11 cellular contexts compared by ENCODE assay signal in genomic region chr17:64343071-64343774, GRCh38. TPM values are rescaled to one million over a fixed set of nuclear protein-coding genes. Genes with fewer than 3 reads are reported as not detected.
A peak's percentile ranks its signal among the peaks of the same experiment; 100 is the strongest.
DNase-seq lines count a peak whose midpoint lies in the region; ATAC-seq and TF ChIP-seq lines count a peak whose summit lies in the region.
"Had no signal": no experiment of that assay in that cellular context is flagged by ENCODE, and none has a peak within 500 bp of the region (broad histone marks: within the 10 kb centered on the region; RNA-seq: fewer than 3 reads in every experiment).

No MANE protein-coding gene starts in this region.

- TF ChIP-seq EP300 in suprapubic skin (IDR thresholded peaks at IDR 0.05): no peak

- TF ChIP-seq POLR2A in breast epithelium (IDR thresholded peaks at IDR 0.05) (no peak), suprapubic skin (IDR thresholded peaks at IDR 0.05) (no peak)

- H3K9me3 Mint-ChIP-seq in activated CD4-positive, alpha-beta T cell treated with anti-CD3 and anti-CD28 coated beads, Interleukin-2, amount 10 ng/mL, durations not matched to agents 24 days and 14 days: no peaks in the 10 kb centered on the region
- H3K9me3 Mint-ChIP-seq: activated T-helper 1 cell treated with anti-CD3 and anti-CD28 coated beads, Interleukin-12 subunit alpha, Interleukin-12 subunit beta, Interleukin-2, Interleukin-4 antibody, amounts not matched to agents 30 ng/mL and 10 ng/mL and 1 ng/mL, durations not matched to agents 14 hours and 24 hours and 36 hours; nephron progenitor cell had no signal

- no peak for TF ChIP-seq CTCF in breast epithelium (IDR thresholded peaks at IDR 0.05)
- no peak for TF ChIP-seq CTCF in lower lobe of right lung (IDR thresholded peaks at IDR 0.05)
- no peak for TF ChIP-seq CTCF in suprapubic skin (IDR thresholded peaks at IDR 0.05)

- H3K4me1 ChIP-seq in breast epithelium (peaks cover 14 to 20% of the 10 kb centered on the region in 2 donors), lower lobe of right lung (peaks cover 88% of the 10 kb centered on the region), suprapubic skin (peaks cover 26% of the 10 kb centered on the region)

- H3K4me3 ChIP-seq in breast epithelium: no peak overlapping the region
- H3K4me3 ChIP-seq in lower lobe of right lung: no peak overlapping the region
- H3K4me3 ChIP-seq in suprapubic skin: no peak overlapping the region

- H3K27me3 Mint-ChIP-seq in activated CD4-positive, alpha-beta T cell treated with anti-CD3 and anti-CD28 coated beads, Interleukin-2, amount 10 ng/mL, durations not matched to agents 24 days and 14 days: no peaks in the 10 kb centered on the region

- H3K36me3 ChIP-seq in breast epithelium (no peaks in the 10 kb centered on the region), lower lobe of right lung (peaks cover 53% of the 10 kb centered on the region), suprapubic skin (no peaks in the 10 kb centered on the region)

- no peak overlapping the region for H3K4me3 Mint-ChIP-seq in activated CD4-positive, alpha-beta T cell treated with anti-CD3 and anti-CD28 coated beads, Interleukin-2, amount 10 ng/mL, durations not matched to agents 24 days and 14 days
- H3K4me3 Mint-ChIP-seq: activated T-helper 1 cell treated with anti-CD3 and anti-CD28 coated beads, Interleukin-12 subunit alpha, Interleukin-12 subunit beta, Interleukin-2, Interleukin-4 antibody, amounts not matched to agents 30 ng/mL and 10 ng/mL and 1 ng/mL, durations not matched to agents 14 hours and 24 hours and 36 hours; nephron progenitor cell had no signal

- DNase-seq in activated CD4-positive, alpha-beta T cell treated with anti-CD3 and anti-CD28 coated beads, Interleukin-2, amount 10 ng/mL, durations not matched to agents 24 days and 14 days: no peak
- no peak for DNase-seq in activated CD4-positive, alpha-beta T cell treated with anti-CD3 and anti-CD28 coated beads, Interleukin-2, amount 50 U/mL, for 48 hours
- DNase-seq in breast epithelium (ENCODE audit: low spot score in 2 of 2) (no peak), lower lobe of right lung (no peak), suprapubic skin (ENCODE audit: low spot score in 2 of 2) (peak in 1 of 2 donors; percentile 56)
- DNase-seq in stimulated activated CD4-positive, alpha-beta T cell treated with anti-CD3 and anti-CD28 coated beads, Interleukin-12 subunit alpha, Interleukin-12 subunit beta, amount 100 ng/mL, for 4 hours: no peak
- DNase-seq: MV-4-11, nephron progenitor cell had no signal

- H3K27me3 ChIP-seq in breast epithelium (no peaks in the 10 kb centered on the region), lower lobe of right lung (ENCODE audit: low read depth) (no peaks in the 10 kb centered on the region), suprapubic skin (no peaks in the 10 kb centered on the region)

- ATAC-seq in lower lobe of right lung (no peak), HG03095 (IDR thresholded peaks at IDR 0.05; ENCODE audit: unreplicated experiment) (no peak), HG02852 (IDR thresholded peaks at IDR 0.05; ENCODE audit: unreplicated experiment) (no peak)

- H3K27ac ChIP-seq in breast epithelium: peak overlapping the region; percentile 83 to 95
- peak overlapping the region; percentile 75 for H3K27ac ChIP-seq in lower lobe of right lung
- H3K27ac ChIP-seq in suprapubic skin: peak overlapping the region; percentile 54

- peak overlapping the region; percentile 73 for H3K27ac Mint-ChIP-seq in activated CD4-positive, alpha-beta T cell treated with anti-CD3 and anti-CD28 coated beads, Interleukin-2, amount 10 ng/mL, durations not matched to agents 24 days and 14 days

- 71% methylated on average over 7 of the region's 7 CpGs for WGBS in suprapubic skin

- no peaks in the 10 kb centered on the region for H3K9me3 ChIP-seq in breast epithelium
- no peaks in the 10 kb centered on the region for H3K9me3 ChIP-seq in lower lobe of right lung
- no peaks in the 10 kb centered on the region for H3K9me3 ChIP-seq in suprapubic skin

- peaks cover 15% of the 10 kb centered on the region for H3K4me1 Mint-ChIP-seq in activated CD4-positive, alpha-beta T cell treated with anti-CD3 and anti-CD28 coated beads, Interleukin-2, amount 10 ng/mL, durations not matched to agents 24 days and 14 days

- intact Hi-C loops in activated CD4-positive, alpha-beta T cell treated with anti-CD3 and anti-CD28 coated beads, Interleukin-2, amount 10 ng/mL, durations not matched to agents 24 days and 14 days (cut with micrococcal nuclease): no loop called here
- intact Hi-C loops in breast epithelium (cut with DNase I; ENCODE audit: low total_unique reads): no loop called here
- intact Hi-C loops in lower lobe of right lung (cut with DNase I): no loop called here

- no peaks in the 10 kb centered on the region for H3K36me3 Mint-ChIP-seq in activated CD4-positive, alpha-beta T cell treated with anti-CD3 and anti-CD28 coated beads, Interleukin-2, amount 10 ng/mL, durations not matched to agents 24 days and 14 days (ENCODE audit: low read depth)

RNA-seq across cellular contexts. Expression of gene PECAM1, which starts 47.4 kb away (rescaled TPM):
- 4.9 and 6.8 TPM in 2 replicates for total RNA-seq in activated CD4-positive, alpha-beta T cell treated with anti-CD3 and anti-CD28 coated beads, Interleukin-2, amount 10 ng/mL, durations not matched to agents 24 days and 14 days
- total RNA-seq in breast epithelium (100 to 1,000 TPM in 2 of 3 donors, 10 to 100 TPM in 1; 85.3 to 181 (median 159) TPM), lower lobe of right lung (679 TPM), suprapubic skin (10 to 100 TPM; 18.8 to 70.2 (median 42.6) TPM)
